In genomic region chr9:95268681-95269080, GRCh38 we compare ENCODE assay signal across 8 cellular contexts. TPM values are rescaled to one million over a fixed set of nuclear protein-coding genes. Genes with fewer than 3 reads are reported as not detected.
DNase-seq lines count a peak whose midpoint lies in the region; ATAC-seq, FAIRE-seq and TF ChIP-seq lines count a peak whose summit lies in the region.

No MANE protein-coding gene starts in this region.

- H3K4me1 ChIP-seq in endodermal cell (ENCODE audit: control insufficient read depth, insufficient read depth, low read length) (no peaks in the 10 kb centered on the region), neural progenitor cell (peaks cover 20% of the 10 kb centered on the region), sigmoid colon (peaks cover 0 to 8% (median 6%) of the 10 kb centered on the region in 4 donors)

- H3K9me3 ChIP-seq in endodermal cell (ENCODE audit: control insufficient read depth, low read length) = no peaks in the 10 kb centered on the region
- H3K9me3 ChIP-seq in neural progenitor cell (ENCODE audit: low read depth) = no peaks in the 10 kb centered on the region
- H3K9me3 ChIP-seq in sigmoid colon = no peaks in the 10 kb centered on the region

- DNase-seq in Ammon's horn (ENCODE audit: low spot score) = peak; percentile 60
- DNase-seq in H54 (ENCODE audit: insufficient read length, low spot score) = no peak
- peak; percentile 43 for DNase-seq in NCI-H524 treated with DMSO at 0.1 percent for 48 hours (lab: John Stamatoyannopoulos, UW)
- DNase-seq in endodermal cell = peak; percentile 53
- DNase-seq in neural progenitor cell (ENCODE audit: low spot score) = peak; percentile 28
- DNase-seq in sigmoid colon = no peak
- DNase-seq in T1000 (lab: John Stamatoyannopoulos, UW) = no peak

- TF ChIP-seq POLR2A in H54 (IDR thresholded peaks at IDR 0.05; ENCODE audit: low read depth, low read length) = no peak
- TF ChIP-seq POLR2A in sigmoid colon (IDR thresholded peaks at IDR 0.05) = no peak

- H3K4me3 Mint-ChIP-seq in endodermal cell = no peak overlapping the region
- no peak overlapping the region for H3K4me3 Mint-ChIP-seq in neural progenitor cell

- no peaks in the 10 kb centered on the region for H3F3A ChIP-seq in neural progenitor cell (ENCODE audit: low read depth)

- H3K27me3 Mint-ChIP-seq in endodermal cell (ENCODE audit: insufficient read depth) = no peaks in the 10 kb centered on the region
- H3K27me3 Mint-ChIP-seq in neural progenitor cell (ENCODE audit: insufficient read depth, low read depth) = no peaks in the 10 kb centered on the region

- H3K79me2 ChIP-seq in neural progenitor cell (ENCODE audit: low read depth) = peaks cover 4% of the 10 kb centered on the region

- TF ChIP-seq CTCF in endodermal cell (conservative IDR thresholded peaks at IDR 0.05) (peak; percentile 48), neural progenitor cell (IDR thresholded peaks at IDR 0.05) (peak; percentile 23), sigmoid colon (IDR thresholded peaks at IDR 0.05) (peak in 1 of 4 experiments; percentile 19)

- peaks cover 4% of the 10 kb centered on the region for H3K9me3 Mint-ChIP-seq in endodermal cell
- H3K9me3 Mint-ChIP-seq in neural progenitor cell = peaks cover 6% of the 10 kb centered on the region

- H3K27ac ChIP-seq in endodermal cell (ENCODE audit: low read depth, low read length) = no peak overlapping the region
- H3K27ac ChIP-seq in neural progenitor cell = no peak overlapping the region
- H3K27ac ChIP-seq in sigmoid colon = no peak overlapping the region

- ATAC-seq in HG02981 (IDR thresholded peaks at IDR 0.05; ENCODE audit: unreplicated experiment) = no peak

- intact Hi-C loops in sigmoid colon (cut with DNase I) = loop anchor here (5.0 kb wide), 1 partner anchor 586 kb away; no protein-coding TSS in a partner anchor

- H3K9ac ChIP-seq in endodermal cell (ENCODE audit: extremely low read depth, low read length, poor library complexity, severe bottlenecking) (no peak overlapping the region), neural progenitor cell (no peak overlapping the region)

- no peak overlapping the region for H2AFZ ChIP-seq in neural progenitor cell (replicated peaks)

- peak; percentile 74 for FAIRE-seq in H54 (lab: Jason Lieb, UNC)

- H3K27me3 ChIP-seq in endodermal cell (ENCODE audit: control insufficient read depth, insufficient read depth, low read length, poor library complexity, severe bottlenecking) = no peaks in the 10 kb centered on the region
- H3K27me3 ChIP-seq in neural progenitor cell = no peaks in the 10 kb centered on the region
- no peaks in the 10 kb centered on the region for H3K27me3 ChIP-seq in sigmoid colon

- H3K27ac Mint-ChIP-seq in endodermal cell = no peak overlapping the region
- H3K27ac Mint-ChIP-seq in neural progenitor cell = no peak overlapping the region

- TF ChIP-seq EP300 in sigmoid colon (IDR thresholded peaks at IDR 0.05) = no peak

- H3K36me3 ChIP-seq in endodermal cell (ENCODE audit: control insufficient read depth, insufficient read depth, low read length) = no peaks in the 10 kb centered on the region
- H3K36me3 ChIP-seq in neural progenitor cell = no peaks in the 10 kb centered on the region
- no peaks in the 10 kb centered on the region for H3K36me3 ChIP-seq in sigmoid colon

- WGBS in endodermal cell (ENCODE audit: insufficient coverage in 1 of 2, insufficient read length in 1 of 2), 2 experiments = 81 to 83% methylated on average over 1 to 2 of the region's 2 CpGs
- 51 to 54% methylated on average over 2 of the region's 2 CpGs for WGBS in sigmoid colon, 2 donors

- H3K4me1 Mint-ChIP-seq in endodermal cell = peaks cover 19% of the 10 kb centered on the region
- H3K4me1 Mint-ChIP-seq in neural progenitor cell = peaks cover 27% of the 10 kb centered on the region

- no peak overlapping the region for H3K4me2 ChIP-seq in neural progenitor cell

- peaks cover 11% of the 10 kb centered on the region for H4K20me1 ChIP-seq in neural progenitor cell (ENCODE audit: low read depth)

- H3K36me3 Mint-ChIP-seq in endodermal cell (ENCODE audit: low read depth) = peaks cover 3% of the 10 kb centered on the region
- H3K36me3 Mint-ChIP-seq in neural progenitor cell = peaks cover 4% of the 10 kb centered on the region

- no peak overlapping the region for H3K4me3 ChIP-seq in endodermal cell (ENCODE audit: low read length)
- no peak overlapping the region for H3K4me3 ChIP-seq in neural progenitor cell
- no peak overlapping the region for H3K4me3 ChIP-seq in sigmoid colon

RNA-seq across cellular contexts. Expression of gene FANCC, which starts 48.8 kb away (rescaled TPM):
- 10 to 100 TPM; 17.6 to 23.5 TPM for total RNA-seq in endodermal cell
- 14.7 TPM for polyA plus RNA-seq in endodermal cell (2013, experiment 1 of 2)
- 13.5 TPM for polyA plus RNA-seq in endodermal cell (2013, experiment 2 of 2)
- 27.0 and 49.6 TPM in 2 replicates for total RNA-seq in neural progenitor cell (ENCODE audit: low replicate concordance)
- 10 to 100 TPM in 1 of 4 donors, 1 to 10 TPM in 3; 3.9 to 10.6 (median 5.3) TPM for total RNA-seq in sigmoid colon
- 1 to 10 TPM; 2.4 to 6.2 (median 5.1) TPM for polyA plus RNA-seq in sigmoid colon

Comparison
In these comparisons a context has a peak if more than half of its experiments do, and no peak if none do; other contexts are left out.
1. DNase-seq: peak in Ammon's horn (single experiment), NCI-H524 treated with DMSO at 0.1 percent for 48 hours (single experiment), endodermal cell (single experiment) and neural progenitor cell (single experiment); none in H54 (single experiment), sigmoid colon (single experiment) and T1000 (single experiment).